13 cellular contexts compared by ENCODE assay signal in the genomic region with DNA sequence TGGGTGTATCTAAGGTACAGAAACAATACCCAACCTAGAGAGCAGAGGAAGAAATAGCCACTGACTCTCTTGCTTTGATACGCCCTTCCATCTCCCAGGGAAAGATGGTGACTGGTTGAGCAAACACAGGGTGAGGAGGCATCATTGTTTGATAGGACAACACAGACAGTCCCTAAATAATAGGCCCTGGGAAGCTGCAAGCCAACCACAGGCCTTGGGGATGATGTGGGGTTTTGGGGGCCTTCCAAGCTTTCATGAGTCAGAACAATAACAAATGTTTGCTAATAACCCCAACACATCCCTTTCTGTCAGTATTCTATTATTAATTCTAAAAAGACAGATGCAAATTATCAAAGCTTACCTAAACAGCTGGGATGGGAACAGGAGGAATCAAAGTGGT. TPM values are rescaled to one million over a fixed set of nuclear protein-coding genes. Genes with fewer than 3 reads are reported as not detected.
DNase-seq lines count a peak whose midpoint lies in the region; ATAC-seq and TF ChIP-seq lines count a peak whose summit lies in the region.
"Had no signal": no experiment of that assay in that cellular context is flagged by ENCODE, and none has a peak within 500 bp of the region (broad histone marks: within the 10 kb centered on the region; RNA-seq: fewer than 3 reads in every experiment).

No MANE protein-coding gene starts in this region.

- H3K27me3 ChIP-seq in SJCRH30 (no peaks in the 10 kb centered on the region), psoas muscle (ENCODE audit: insufficient read depth in 3 of 3, low read length in 2 of 3) (no peaks in the 10 kb centered on the region), sigmoid colon (no peaks in the 10 kb centered on the region)
- H3K27me3 ChIP-seq: SJSA1 had no signal

- H3K9me3 ChIP-seq in SJCRH30 (replicated peaks) (no peaks in the 10 kb centered on the region), psoas muscle (no peaks in the 10 kb centered on the region), sigmoid colon (no peaks in the 10 kb centered on the region)
- H3K9me3 ChIP-seq: SJSA1 had no signal

- TF ChIP-seq POLR2A in sigmoid colon (IDR thresholded peaks at IDR 0.05), result no peak

- H3K4me3 ChIP-seq in SJCRH30 (no peak overlapping the region), psoas muscle (no peak overlapping the region), sigmoid colon (no peak overlapping the region)
- H3K4me3 ChIP-seq: coronary artery, SJSA1 had no signal

- H3K36me3 ChIP-seq in SJCRH30 (peaks cover under 1% of the 10 kb centered on the region; the same call in 1 of the 2 replicates), psoas muscle (ENCODE audit: insufficient read depth in 1 of 2, low read depth in 1 of 2) (peaks cover 0 to 16% of the 10 kb centered on the region in 2 donors), sigmoid colon (peaks cover 0 to 18% (median 1%) of the 10 kb centered on the region in 4 donors)
- H3K36me3 ChIP-seq: SJSA1 had no signal

- DNase-seq in GM03348 (ENCODE audit: low spot score), result peak; percentile 58
- peak; percentile 34 to 47 for DNase-seq in SJCRH30
- DNase-seq in fibroblast of gingiva (ENCODE audit: low read depth), result peak; percentile 77
- peak in 1 of 2 donors; percentile 30 for DNase-seq in psoas muscle
- no peak for DNase-seq in HPDE6-E6E7 (ENCODE audit: extremely low spot score)
- no peak for DNase-seq in SK-N-DZ (ENCODE audit: low spot score)
- DNase-seq in sigmoid colon, result no peak
- DNase-seq in NCI-H2227 treated with DMSO at 0.1 percent for 48 hours (lab: John Stamatoyannopoulos, UW), result no peak
- DNase-seq: CD4-positive, alpha-beta T cell; NCI-H748 treated with DMSO at 0.1 percent for 48 hours had no signal

- H3K27ac ChIP-seq in SJCRH30 (no peak overlapping the region), psoas muscle (no peak overlapping the region), sigmoid colon (no peak overlapping the region)
- H3K27ac ChIP-seq: coronary artery, SJSA1, VCaP had no signal

- ATAC-seq in psoas muscle, result peak; percentile 56 to 73 (median 67)

- WGBS in psoas muscle, 3 donors, result 94 to 96% (median 96%) methylated on average over 1 of the region's 1 CpG
- 91 to 92% methylated on average over 1 of the region's 1 CpG for WGBS in sigmoid colon, 2 donors

- intact Hi-C loops in psoas muscle (cut with DNase I), result no loop called here
- intact Hi-C loops in sigmoid colon (cut with DNase I), result no loop called here

- TF ChIP-seq CTCF in psoas muscle (IDR thresholded peaks at IDR 0.05), result no peak
- TF ChIP-seq CTCF in sigmoid colon (IDR thresholded peaks at IDR 0.05), result no peak

- TF ChIP-seq EP300 in sigmoid colon (IDR thresholded peaks at IDR 0.05), result no peak

- H3K4me1 ChIP-seq in SJCRH30 (peaks cover 4% of the 10 kb centered on the region), psoas muscle (peaks cover 30% of the 10 kb centered on the region), sigmoid colon (no peaks in the 10 kb centered on the region)
- H3K4me1 ChIP-seq: SJSA1 had no signal

RNA-seq across cellular contexts. Expression of gene LGALSL, which starts 9.8 kb away (rescaled TPM):
- total RNA-seq in SJCRH30 (2014; rRNA removed; shearing (Covaris generic)), result 11.3 and 14.9 TPM in 2 replicates
- total RNA-seq in psoas muscle, result 10 to 100 TPM; 11.4 to 30.9 (median 23.2) TPM
- 1 to 10 TPM; 3.6 to 4.6 (median 4.2) TPM for polyA plus RNA-seq in psoas muscle
- 3.7 and 6.5 TPM in 2 replicates for polyA plus RNA-seq in SK-N-DZ (2014; cell fraction: cytosol; rRNA removed)
- 10.1 and 12.8 TPM in 2 replicates for polyA plus RNA-seq in SK-N-DZ (2014; cell fraction: nucleus; rRNA removed)
- 10 to 100 TPM in 1 of 4 donors, 1 to 10 TPM in 3; 7.1 to 10.4 (median 9.0) TPM for total RNA-seq in sigmoid colon
- polyA plus RNA-seq in sigmoid colon, result 10 to 100 TPM; 11.0 to 36.0 (median 30.7) TPM

Comparison
In these comparisons a context has a peak if more than half of its experiments do, and no peak if none do; other contexts are left out.
1. DNase-seq: peak in GM03348 (single experiment), SJCRH30 (2 of 2) and fibroblast of gingiva (single experiment); none in HPDE6-E6E7 (single experiment), SK-N-DZ (single experiment), sigmoid colon (single experiment) and NCI-H2227 treated with DMSO at 0.1 percent for 48 hours (single experiment).